ENCODE assay signal across 8 cellular contexts in genomic region chr7:101743241-101743994, GRCh38.
DNase-seq lines count a peak whose midpoint lies in the region; ATAC-seq and TF ChIP-seq lines count a peak whose summit lies in the region.

No MANE protein-coding gene starts in this region.

- H3K9me3 ChIP-seq in breast epithelium, result no peaks in the 10 kb centered on the region

- H3K27me3 ChIP-seq in breast epithelium, result peaks cover 0 to 34% of the 10 kb centered on the region in 2 donors

- H3K4me1 ChIP-seq in breast epithelium, result peaks cover 0 to 5% of the 10 kb centered on the region in 2 donors

- no peak for DNase-seq in GM12864 (ENCODE audit: low read depth)
- DNase-seq in NCI-H146 (lab: John Stamatoyannopoulos, UW), result peak; percentile 76
- no peak for DNase-seq in breast epithelium (ENCODE audit: low spot score in 2 of 2)
- peak; percentile 37 to 75 for DNase-seq in left colon
- DNase-seq in stimulated activated CD4-positive, alpha-beta T cell treated with anti-CD3 and anti-CD28 coated beads, Interleukin-2, amount 100 ng/mL, for 48 hours, result peak; percentile 45 to 58

- ATAC-seq in left colon (peak; percentile 79), HG02623 (IDR thresholded peaks at IDR 0.05; ENCODE audit: unreplicated experiment) (no peak), GM19395 (IDR thresholded peaks at IDR 0.05; ENCODE audit: unreplicated experiment) (no peak)

- no peaks in the 10 kb centered on the region for H3K36me3 ChIP-seq in breast epithelium

- TF ChIP-seq CTCF in GM12864 (IDR thresholded peaks at IDR 0.05; ENCODE audit: low read depth, low read length, missing control alignments), result peak; percentile 44
- TF ChIP-seq CTCF in VCaP (conservative IDR thresholded peaks at IDR 0.05), result peak; percentile 65
- peak in 1 of 3 donors; percentile 11 for TF ChIP-seq CTCF in breast epithelium (IDR thresholded peaks at IDR 0.05)

- no peak for TF ChIP-seq POLR2A in breast epithelium (IDR thresholded peaks at IDR 0.05)

- intact Hi-C loops in breast epithelium (cut with DNase I; ENCODE audit: low total_unique reads) (no loop called here), left colon (cut with DNase I, micrococcal nuclease) (no loop called here)

- H3K4me3 ChIP-seq in GM12864 (ENCODE audit: low read depth, low read length), result peak overlapping the region; percentile 64
- H3K4me3 ChIP-seq in breast epithelium, result peak overlapping the region; percentile 33 to 68 (median 40)

- H3K27ac ChIP-seq in VCaP (no peak overlapping the region; the same call in 1 of the 2 replicates), breast epithelium (no peak overlapping the region)

Comparison
In these comparisons a context has a peak if more than half of its experiments do, and no peak if none do; other contexts are left out.
1. DNase-seq: peak in NCI-H146 (single experiment), left colon (2 of 2) and stimulated activated CD4-positive, alpha-beta T cell treated with anti-CD3 and anti-CD28 coated beads, Interleukin-2, amount 100 ng/mL, for 48 hours (2 of 2); none in GM12864 (single experiment) and breast epithelium (0 of 2).